Comparison of ENCODE assay signal across 8 cellular contexts in the genomic region with DNA sequence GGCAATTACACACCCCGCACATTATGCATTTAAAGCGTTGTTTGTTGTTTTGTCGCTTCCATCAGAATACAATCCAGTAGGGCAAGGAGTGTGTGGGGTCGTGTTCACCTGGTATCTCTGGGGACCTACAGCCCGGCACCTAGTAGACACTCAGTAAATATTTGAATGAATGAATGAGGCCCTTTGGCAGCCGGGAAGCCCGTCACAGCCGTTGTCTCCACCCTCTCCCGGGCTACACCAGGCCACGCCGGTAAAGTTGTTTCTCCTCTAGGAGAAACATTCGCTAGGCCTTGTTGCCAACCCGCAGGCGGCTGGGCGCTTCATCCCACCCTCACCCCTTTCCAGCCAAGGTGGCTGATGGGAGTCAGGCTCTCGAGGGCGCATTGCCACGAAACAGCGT. TPM values are rescaled to one million over a fixed set of nuclear protein-coding genes. Genes with fewer than 3 reads are reported as not detected.
DNase-seq lines count a peak whose midpoint lies in the region; ATAC-seq and TF ChIP-seq lines count a peak whose summit lies in the region.

No MANE protein-coding gene starts in this region.

- peak overlapping the region; percentile 89 to 99 (median 97) for H3K27ac Mint-ChIP-seq in CD14-positive monocyte

- DNase-seq in CD14-positive monocyte (ENCODE audit: low spot score), result no peak
- no peak for DNase-seq in brain microvascular endothelial cell
- DNase-seq in tibial artery, result no peak
- DNase-seq in retina, result no peak
- no peak for DNase-seq in GM03348 (ENCODE audit: low spot score)

- in situ Hi-C loops in brain microvascular endothelial cell (cut with HindIII; ENCODE audit: low pct_ligation_motif_present, low sequenced_read_pairs), result no loop called here

- H3K4me1 Mint-ChIP-seq in CD14-positive monocyte, result peaks cover 58% of the 10 kb centered on the region

- H3K9ac ChIP-seq in liver (ENCODE audit: low read depth in 1 of 2, low read length in 2 of 2), result peak overlapping the region; percentile 41 to 92

- peak overlapping the region; percentile 77 for H3K4me3 ChIP-seq in brain microvascular endothelial cell (ENCODE audit: low read depth, low read length)
- peak overlapping the region; percentile 75 to 86 (median 82) for H3K4me3 ChIP-seq in liver (ENCODE audit: low read depth in 1 of 3, low read length in 3 of 3)
- peak overlapping the region; percentile 78 to 97 for H3K4me3 ChIP-seq in tibial artery

- ATAC-seq in GM21526 (IDR thresholded peaks at IDR 0.05; ENCODE audit: low FRiP score, unreplicated experiment), result peak; percentile 8

- H3K4me1 ChIP-seq in liver (ENCODE audit: control insufficient read depth in 4 of 4, insufficient read depth in 4 of 4, low read length in 3 of 4) (peaks cover 0 to 38% (median 25%) of the 10 kb centered on the region in 4 donors), tibial artery (peaks cover 0 to 55% (median 24%) of the 10 kb centered on the region in 4 donors)

- H3K27me3 ChIP-seq in brain microvascular endothelial cell (replicated peaks), result no peaks in the 10 kb centered on the region
- H3K27me3 ChIP-seq in liver (ENCODE audit: control insufficient read depth in 4 of 4, insufficient read depth in 4 of 4, low read length in 3 of 4), result no peaks in the 10 kb centered on the region
- no peaks in the 10 kb centered on the region for H3K27me3 ChIP-seq in tibial artery

- H3K27ac ChIP-seq in KOPT-K1 (ENCODE audit: low read depth, low read length, poor library complexity, severe bottlenecking) (peak overlapping the region; percentile 79), brain microvascular endothelial cell (peak overlapping the region; percentile 94), liver (ENCODE audit: low read depth in 1 of 2, low read length in 2 of 2) (peak overlapping the region; percentile 96 to 98), tibial artery (peak overlapping the region; percentile 94 to 99)

- no peak overlapping the region for H3K4me3 Mint-ChIP-seq in CD14-positive monocyte

- peaks cover 4% of the 10 kb centered on the region in 2 donors for H3K36me3 Mint-ChIP-seq in CD14-positive monocyte

- 9% methylated on average over 19 of the region's 19 CpGs for WGBS in liver

- intact Hi-C loops in CD14-positive monocyte (cut with micrococcal nuclease), result loop anchor here (2.0 to 10.0 kb wide), 5 partner anchors 45 to 641 kb away; a partner anchor contains a TSS
- intact Hi-C loops in tibial artery (cut with DNase I; ENCODE audit: low total_unique reads), result no loop called here

- H3K9me3 Mint-ChIP-seq in CD14-positive monocyte, result no peaks in the 10 kb centered on the region

- peak in 1 of 2 donors; percentile 12 for TF ChIP-seq RAD21 in liver (IDR thresholded peaks at IDR 0.05)

- TF ChIP-seq CTCF in CD14-positive monocyte (IDR thresholded peaks at IDR 0.05) (no peak), brain microvascular endothelial cell (IDR thresholded peaks at IDR 0.05; ENCODE audit: low read depth, low read length, missing control alignments) (no peak), liver (IDR thresholded peaks at IDR 0.05; ENCODE audit: low read depth, low read length, missing input control) (no peak), tibial artery (IDR thresholded peaks at IDR 0.05) (no peak)

- no peaks in the 10 kb centered on the region for H3K9me3 ChIP-seq in KOPT-K1 (ENCODE audit: insufficient read depth, low read length, poor library complexity, severe bottlenecking)
- H3K9me3 ChIP-seq in liver (ENCODE audit: control insufficient read depth in 4 of 4, low read length in 3 of 4), result no peaks in the 10 kb centered on the region
- no peaks in the 10 kb centered on the region for H3K9me3 ChIP-seq in tibial artery

- H3K27me3 Mint-ChIP-seq in CD14-positive monocyte (ENCODE audit: low read depth in 3 of 3), result peaks cover 0 to 2% (median 0%) of the 10 kb centered on the region in 3 donors

- H3K36me3 ChIP-seq in KOPT-K1 (ENCODE audit: insufficient read depth, low read length) (no peaks in the 10 kb centered on the region), brain microvascular endothelial cell (replicated peaks) (no peaks in the 10 kb centered on the region), liver (ENCODE audit: control insufficient read depth in 4 of 4, insufficient read depth in 3 of 4, low read depth in 1 of 4, low read length in 3 of 4) (no peaks in the 10 kb centered on the region), tibial artery (peaks cover 0 to under 1% (median 0%) of the 10 kb centered on the region in 3 donors)

TF ChIP-seq in liver, 16 proteins besides CTCF, POLR2A, EP300 and RAD21:
- no peak for TF ChIP-seq NR2F2 (IDR thresholded peaks at IDR 0.05)
- TF ChIP-seq, protein P1, sequence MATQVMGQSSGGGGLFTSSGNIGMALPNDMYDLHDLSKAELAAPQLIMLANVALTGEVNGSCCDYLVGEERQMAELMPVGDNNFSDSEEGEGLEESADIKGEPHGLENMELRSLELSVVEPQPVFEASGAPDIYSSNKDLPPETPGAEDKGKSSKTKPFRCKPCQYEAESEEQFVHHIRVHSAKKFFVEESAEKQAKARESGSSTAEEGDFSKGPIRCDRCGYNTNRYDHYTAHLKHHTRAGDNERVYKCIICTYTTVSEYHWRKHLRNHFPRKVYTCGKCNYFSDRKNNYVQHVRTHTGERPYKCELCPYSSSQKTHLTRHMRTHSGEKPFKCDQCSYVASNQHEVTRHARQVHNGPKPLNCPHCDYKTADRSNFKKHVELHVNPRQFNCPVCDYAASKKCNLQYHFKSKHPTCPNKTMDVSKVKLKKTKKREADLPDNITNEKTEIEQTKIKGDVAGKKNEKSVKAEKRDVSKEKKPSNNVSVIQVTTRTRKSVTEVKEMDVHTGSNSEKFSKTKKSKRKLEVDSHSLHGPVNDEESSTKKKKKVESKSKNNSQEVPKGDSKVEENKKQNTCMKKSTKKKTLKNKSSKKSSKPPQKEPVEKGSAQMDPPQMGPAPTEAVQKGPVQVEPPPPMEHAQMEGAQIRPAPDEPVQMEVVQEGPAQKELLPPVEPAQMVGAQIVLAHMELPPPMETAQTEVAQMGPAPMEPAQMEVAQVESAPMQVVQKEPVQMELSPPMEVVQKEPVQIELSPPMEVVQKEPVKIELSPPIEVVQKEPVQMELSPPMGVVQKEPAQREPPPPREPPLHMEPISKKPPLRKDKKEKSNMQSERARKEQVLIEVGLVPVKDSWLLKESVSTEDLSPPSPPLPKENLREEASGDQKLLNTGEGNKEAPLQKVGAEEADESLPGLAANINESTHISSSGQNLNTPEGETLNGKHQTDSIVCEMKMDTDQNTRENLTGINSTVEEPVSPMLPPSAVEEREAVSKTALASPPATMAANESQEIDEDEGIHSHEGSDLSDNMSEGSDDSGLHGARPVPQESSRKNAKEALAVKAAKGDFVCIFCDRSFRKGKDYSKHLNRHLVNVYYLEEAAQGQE (IDR thresholded peaks at IDR 0.05), result no peak
- TF ChIP-seq FOXA2 (IDR thresholded peaks at IDR 0.05), result no peak
- no peak for TF ChIP-seq SP1 (IDR thresholded peaks at IDR 0.05)
- no peak for TF ChIP-seq HNF4A (conservative IDR thresholded peaks at IDR 0.05)
- TF ChIP-seq FOXA1 (IDR thresholded peaks at IDR 0.05), result no peak
- no peak for TF ChIP-seq EGR1 (IDR thresholded peaks at IDR 0.05; ENCODE audit: low read depth in 2 of 2)
- TF ChIP-seq GABPA (IDR thresholded peaks at IDR 0.05 in 1 of 2, conservative IDR thresholded peaks at IDR 0.05 in 1 of 2), result no peak
- TF ChIP-seq, protein P2, sequence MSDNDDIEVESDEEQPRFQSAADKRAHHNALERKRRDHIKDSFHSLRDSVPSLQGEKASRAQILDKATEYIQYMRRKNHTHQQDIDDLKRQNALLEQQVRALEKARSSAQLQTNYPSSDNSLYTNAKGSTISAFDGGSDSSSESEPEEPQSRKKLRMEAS (IDR thresholded peaks at IDR 0.05), result no peak
- TF ChIP-seq TAF1 (conservative IDR thresholded peaks at IDR 0.05), result no peak
- TF ChIP-seq HNF4G (IDR thresholded peaks at IDR 0.05), result no peak
- no peak for TF ChIP-seq JUND (IDR thresholded peaks at IDR 0.05)
- TF ChIP-seq YY1 (IDR thresholded peaks at IDR 0.05), result no peak
- TF ChIP-seq, protein P3, sequence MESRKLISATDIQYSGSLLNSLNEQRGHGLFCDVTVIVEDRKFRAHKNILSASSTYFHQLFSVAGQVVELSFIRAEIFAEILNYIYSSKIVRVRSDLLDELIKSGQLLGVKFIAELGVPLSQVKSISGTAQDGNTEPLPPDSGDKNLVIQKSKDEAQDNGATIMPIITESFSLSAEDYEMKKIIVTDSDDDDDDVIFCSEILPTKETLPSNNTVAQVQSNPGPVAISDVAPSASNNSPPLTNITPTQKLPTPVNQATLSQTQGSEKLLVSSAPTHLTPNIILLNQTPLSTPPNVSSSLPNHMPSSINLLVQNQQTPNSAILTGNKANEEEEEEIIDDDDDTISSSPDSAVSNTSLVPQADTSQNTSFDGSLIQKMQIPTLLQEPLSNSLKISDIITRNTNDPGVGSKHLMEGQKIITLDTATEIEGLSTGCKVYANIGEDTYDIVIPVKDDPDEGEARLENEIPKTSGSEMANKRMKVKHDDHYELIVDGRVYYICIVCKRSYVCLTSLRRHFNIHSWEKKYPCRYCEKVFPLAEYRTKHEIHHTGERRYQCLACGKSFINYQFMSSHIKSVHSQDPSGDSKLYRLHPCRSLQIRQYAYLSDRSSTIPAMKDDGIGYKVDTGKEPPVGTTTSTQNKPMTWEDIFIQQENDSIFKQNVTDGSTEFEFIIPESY (IDR thresholded peaks at IDR 0.05), result no peak
- TF ChIP-seq RXRA (IDR thresholded peaks at IDR 0.05), result no peak
- TF ChIP-seq, protein P4, sequence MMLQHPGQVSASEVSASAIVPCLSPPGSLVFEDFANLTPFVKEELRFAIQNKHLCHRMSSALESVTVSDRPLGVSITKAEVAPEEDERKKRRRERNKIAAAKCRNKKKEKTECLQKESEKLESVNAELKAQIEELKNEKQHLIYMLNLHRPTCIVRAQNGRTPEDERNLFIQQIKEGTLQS (IDR thresholded peaks at IDR 0.05), result no peak
TF ChIP-seq in liver: peak in this region for 0.

RNA-seq across cellular contexts. Expression of a gene that starts 0.9 kb away (rescaled TPM):
- 10 to 100 TPM; 23.5 to 34.7 TPM for polyA plus RNA-seq in CD14-positive monocyte
- 10 to 100 TPM in 1 of 2 donors, 1 to 10 TPM in 1; 8.3 to 21.5 TPM for total RNA-seq in liver
- 1 to 10 TPM; 1.5 to 1.8 TPM for polyA plus RNA-seq in liver

Comparison
In these comparisons a context has a peak if more than half of its experiments do, and no peak if none do; other contexts are left out.
1. RNA of a gene that starts 0.9 kb away (polyA plus RNA-seq): 23.5 to 34.7 TPM in CD14-positive monocyte; 1.5 to 1.8 TPM in liver; every median in the first group is over 4 times any median in the second.
2. Peak in every context shown above with its lines, with median percentiles within 50 percentile points of each other: H3K27ac ChIP-seq and H3K4me3 ChIP-seq.